In the genomic region with DNA sequence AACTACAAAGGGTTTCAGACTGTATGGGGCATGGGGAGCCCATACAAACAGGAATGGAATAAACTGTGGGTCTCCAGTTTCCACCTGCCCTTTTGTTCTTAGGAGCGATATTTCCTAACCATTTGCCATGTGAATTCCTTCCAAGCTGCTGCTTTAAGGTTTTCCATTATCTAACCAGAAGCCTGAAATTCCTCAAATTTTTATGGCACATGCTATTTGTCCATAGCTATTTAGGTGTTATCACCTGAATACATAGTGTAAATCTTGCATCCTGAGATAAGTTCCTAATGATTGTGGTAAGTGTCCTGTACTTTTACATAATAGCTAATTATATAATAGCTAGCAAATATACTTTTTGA, we compare ENCODE assay signal across 16 cellular contexts. TPM values are rescaled to one million over a fixed set of nuclear protein-coding genes. Genes with fewer than 3 reads are reported as not detected.
A peak's percentile ranks its signal among the peaks of the same experiment; 100 is the strongest.
DNase-seq lines count a peak whose midpoint lies in the region; ATAC-seq and TF ChIP-seq lines count a peak whose summit lies in the region.
"Had no signal": no experiment of that assay in that cellular context is flagged by ENCODE, and none has a peak within 500 bp of the region (broad histone marks: within the 10 kb centered on the region; RNA-seq: fewer than 3 reads in every experiment).

No MANE protein-coding gene starts in this region.

- no peaks in the 10 kb centered on the region for H3F3A ChIP-seq in smooth muscle cell (ENCODE audit: low read depth)

- H3K4me1 Mint-ChIP-seq in activated T-cell treated with anti-CD3 and anti-CD28 coated beads, Interleukin-2, amount 50 U/mL, for 4 hours (ENCODE audit: low read depth) = no peaks in the 10 kb centered on the region
- H3K4me1 Mint-ChIP-seq: CD4-positive, alpha-beta memory T cell had no signal

- H3K4me1 ChIP-seq in cardiac muscle cell (ENCODE audit: low read depth) = peaks cover 19% of the 10 kb centered on the region
- H3K4me1 ChIP-seq in right atrium auricular region = peaks cover 0 to 31% of the 10 kb centered on the region in 2 donors
- peaks cover 34% of the 10 kb centered on the region for H3K4me1 ChIP-seq in psoas muscle
- no peaks in the 10 kb centered on the region for H3K4me1 ChIP-seq in smooth muscle cell (ENCODE audit: low read depth)
- no peaks in the 10 kb centered on the region for H3K4me1 ChIP-seq in A673 (ENCODE audit: insufficient read depth, low read length, poor library complexity, severe bottlenecking)
- H3K4me1 ChIP-seq: BE2C had no signal

- no peaks in the 10 kb centered on the region for H3K27me3 ChIP-seq in cardiac muscle cell
- H3K27me3 ChIP-seq in right atrium auricular region = no peaks in the 10 kb centered on the region
- no peaks in the 10 kb centered on the region for H3K27me3 ChIP-seq in psoas muscle (ENCODE audit: insufficient read depth in 3 of 3, low read length in 2 of 3)
- H3K27me3 ChIP-seq in smooth muscle cell (ENCODE audit: low read depth) = no peaks in the 10 kb centered on the region
- H3K27me3 ChIP-seq in A673 (replicated peaks; ENCODE audit: insufficient read depth, low read depth, low read length, poor library complexity) = peaks cover 29% of the 10 kb centered on the region
- H3K27me3 ChIP-seq: BE2C had no signal

- POLR2A ChIA-PET in A673 (lab: Charles Lee; ENCODE audit: low non-redundant PET) = interaction anchor here (0.6 kb wide), 1 partner anchor 17 kb away, joined by 14 read pairs; a partner anchor contains a TSS

- TF ChIP-seq CTCF in cardiac muscle cell (IDR thresholded peaks at IDR 0.05; ENCODE audit: low read depth, low read length) (no peak), right atrium auricular region (IDR thresholded peaks at IDR 0.05) (no peak), psoas muscle (IDR thresholded peaks at IDR 0.05) (no peak), smooth muscle cell (IDR thresholded peaks at IDR 0.05; ENCODE audit: borderline replicate concordance, insufficient read depth, poor library complexity, severe bottlenecking) (no peak), A673 (conservative IDR thresholded peaks at IDR 0.05; ENCODE audit: low read depth, low read length) (no peak)

- H3K36me3 Mint-ChIP-seq in activated T-cell treated with anti-CD3 and anti-CD28 coated beads, Interleukin-2, amount 50 U/mL, for 4 hours (ENCODE audit: insufficient read depth) = no peaks in the 10 kb centered on the region
- H3K36me3 Mint-ChIP-seq: CD4-positive, alpha-beta memory T cell had no signal

- no peak overlapping the region for H3K4me3 Mint-ChIP-seq in activated T-cell treated with anti-CD3 and anti-CD28 coated beads, Interleukin-2, amount 50 U/mL, for 4 hours
- H3K4me3 Mint-ChIP-seq: CD4-positive, alpha-beta memory T cell had no signal

- WGBS in psoas muscle, 3 donors = 18 to 27% (median 25%) methylated on average over 1 of the region's 1 CpG
- 71% methylated on average over 1 of the region's 1 CpG for WGBS in smooth muscle cell (ENCODE audit: low lambda C conversion rate)

- CTCF ChIA-PET in A673 (lab: Charles Lee) = no interaction called here

- no TSS peak for BruUV-seq in A673 (replicated peaks; lab: Mats Ljungman, UMichigan)

- peaks cover 14% of the 10 kb centered on the region for H3K27me3 Mint-ChIP-seq in activated T-cell treated with anti-CD3 and anti-CD28 coated beads, Interleukin-2, amount 50 U/mL, for 4 hours (ENCODE audit: low read depth)

- ATAC-seq in left ventricle myocardium superior = peak; percentile 8
- peak in 2 of 4 donors; percentile 16 to 18 for ATAC-seq in psoas muscle
- no peak for ATAC-seq in activated T-cell treated with anti-CD3 and anti-CD28 coated beads, Interleukin-2, amount 50 U/mL, for 4 hours
- ATAC-seq: HCT116 had no signal

- no peak overlapping the region for H3K9ac ChIP-seq in smooth muscle cell (ENCODE audit: low read depth)

- H2AFZ ChIP-seq in smooth muscle cell (ENCODE audit: low read depth) = no peak overlapping the region

- H3K9me3 ChIP-seq in cardiac muscle cell (ENCODE audit: low read depth) = no peaks in the 10 kb centered on the region
- no peaks in the 10 kb centered on the region for H3K9me3 ChIP-seq in right atrium auricular region
- H3K9me3 ChIP-seq in psoas muscle = no peaks in the 10 kb centered on the region
- no peaks in the 10 kb centered on the region for H3K9me3 ChIP-seq in smooth muscle cell (replicated peaks; ENCODE audit: low read depth)
- no peaks in the 10 kb centered on the region for H3K9me3 ChIP-seq in A673 (ENCODE audit: low read depth, low read length, poor library complexity, severe bottlenecking)
- H3K9me3 ChIP-seq: BE2C had no signal

- H3K36me3 ChIP-seq in cardiac muscle cell (no peaks in the 10 kb centered on the region), right atrium auricular region (no peaks in the 10 kb centered on the region), psoas muscle (ENCODE audit: insufficient read depth in 1 of 2, low read depth in 1 of 2) (no peaks in the 10 kb centered on the region), smooth muscle cell (ENCODE audit: low read depth) (no peaks in the 10 kb centered on the region), A673 (ENCODE audit: insufficient read depth, low read length, poor library complexity, severe bottlenecking) (no peaks in the 10 kb centered on the region)
- H3K36me3 ChIP-seq: BE2C had no signal

- no peaks in the 10 kb centered on the region for H4K20me1 ChIP-seq in smooth muscle cell (ENCODE audit: low read depth)

- no peak for DNase-seq in cardiac muscle cell (ENCODE audit: low read depth in 1 of 2, low spot score in 1 of 2)
- DNase-seq in right atrium auricular region (ENCODE audit: low spot score) = no peak
- DNase-seq in left ventricle myocardium superior = no peak
- DNase-seq in psoas muscle = no peak
- DNase-seq in smooth muscle cell (lab: John Stamatoyannopoulos, UW; ENCODE audit: unreplicated experiment) = no peak
- no peak for DNase-seq in activated T-cell treated with anti-CD3 and anti-CD28 coated beads, Interleukin-2, amount 50 U/mL, for 4 hours
- no peak for DNase-seq in A673 (ENCODE audit: low spot score)
- DNase-seq: BE2C; CD4-positive, alpha-beta memory T cell; DMS153; DMS79 treated with DMSO at 0.1 percent for 48 hours; EL; GDM1 had no signal

- H3K4me3 ChIP-seq in cardiac muscle cell (no peak overlapping the region), right atrium auricular region (no peak overlapping the region), psoas muscle (no peak overlapping the region), smooth muscle cell (no peak overlapping the region), A673 (ENCODE audit: low read depth, low read length, poor library complexity, severe bottlenecking) (no peak overlapping the region)

- H3K4me2 ChIP-seq in smooth muscle cell = no peak overlapping the region

- intact Hi-C loops in left ventricle myocardium superior (cut with micrococcal nuclease) = no loop called here
- intact Hi-C loops in psoas muscle (cut with DNase I) = no loop called here
- intact Hi-C loops in A673 (cut with micrococcal nuclease; ENCODE audit: unreplicated experiment) = no loop called here

- peak overlapping the region; percentile 77 for H3K27ac ChIP-seq in cardiac muscle cell
- peak overlapping the region in 1 of 2 donors; percentile 43 for H3K27ac ChIP-seq in right atrium auricular region
- H3K27ac ChIP-seq in psoas muscle = peak overlapping the region; percentile 7
- H3K27ac ChIP-seq in smooth muscle cell (ENCODE audit: low read depth) = no peak overlapping the region
- H3K27ac ChIP-seq in A673 (ENCODE audit: low read depth, low read length, poor library complexity, severe bottlenecking) = no peak overlapping the region
- H3K27ac ChIP-seq: C4-2B, HL-60 had no signal

- H3K79me2 ChIP-seq in smooth muscle cell (ENCODE audit: low read depth) = no peaks in the 10 kb centered on the region

- no peaks in the 10 kb centered on the region for H3K9me3 Mint-ChIP-seq in activated T-cell treated with anti-CD3 and anti-CD28 coated beads, Interleukin-2, amount 50 U/mL, for 4 hours

RNA-seq across cellular contexts. Expression of a gene that starts 17.4 kb away (rescaled TPM):
- total RNA-seq in cardiac muscle cell = 13.0 and 15.1 TPM in 2 replicates
- 8.0 and 9.7 TPM in 2 replicates for polyA plus RNA-seq in cardiac muscle cell
- 10 to 100 TPM; 18.1 to 21.3 TPM for total RNA-seq in right atrium auricular region
- 78.1 TPM for total RNA-seq in left ventricle myocardium superior
- 10 to 100 TPM; 14.0 to 47.4 (median 36.9) TPM for total RNA-seq in psoas muscle
- 10 to 100 TPM in 1 of 3 donors, 1 to 10 TPM in 2; 2.7 to 10.6 (median 7.2) TPM for polyA plus RNA-seq in psoas muscle
- 1.7 and 2.4 TPM in 2 replicates for total RNA-seq in smooth muscle cell
- 0.89 and 1.2 TPM in 2 replicates for polyA plus RNA-seq in smooth muscle cell
- total RNA-seq in activated T-cell treated with anti-CD3 and anti-CD28 coated beads, Interleukin-2, amount 50 U/mL, for 4 hours = 1 to 10 TPM; 1.0 to 1.2 (median 1.1) TPM
- 1.1 and 2.3 TPM in 2 replicates for total RNA-seq in A673 (2021)

Comparison
In these comparisons a context has a peak if more than half of its experiments do, and no peak if none do; other contexts are left out.
1. H3K27ac ChIP-seq: peak in cardiac muscle cell (single experiment) and psoas muscle (single experiment); none in smooth muscle cell (single experiment) and A673 (single experiment).